In the genomic region with DNA sequence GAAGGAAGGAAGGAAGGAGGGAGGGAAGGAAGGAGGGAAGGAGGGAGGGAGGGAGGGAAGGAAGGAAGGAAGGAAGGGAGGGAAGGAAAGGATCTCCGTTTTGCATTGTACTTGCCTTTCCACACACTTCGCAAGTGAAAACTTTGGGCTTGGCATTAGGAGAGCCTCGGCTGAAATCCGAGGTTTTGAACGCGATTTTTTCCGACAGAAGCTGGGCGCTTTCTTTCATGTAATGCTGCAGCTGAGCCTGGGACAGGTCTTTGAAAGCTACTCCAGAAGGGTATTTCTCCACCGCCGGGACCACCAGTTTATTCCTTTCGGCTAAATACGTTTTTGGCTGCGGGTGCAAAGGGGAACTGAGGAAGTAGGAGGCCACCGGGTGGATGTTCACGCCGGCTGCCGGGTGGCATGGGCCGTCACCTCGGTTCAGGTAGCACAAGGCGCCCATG, we compare ENCODE assay signal across 24 cellular contexts. TPM values are rescaled to one million over a fixed set of nuclear protein-coding genes. Genes with fewer than 3 reads are reported as not detected.
DNase-seq lines count a peak whose midpoint lies in the region; ATAC-seq, FAIRE-seq and TF ChIP-seq lines count a peak whose summit lies in the region.
"Had no signal": no experiment of that assay in that cellular context is flagged by ENCODE, and none has a peak within 500 bp of the region (broad histone marks: within the 10 kb centered on the region; RNA-seq: fewer than 3 reads in every experiment).

No MANE protein-coding gene starts in this region.

- peaks cover 5% of the 10 kb centered on the region for H3K4me1 ChIP-seq in Panc1 (ENCODE audit: control insufficient read depth, insufficient read depth, low read length)
- H3K4me1 ChIP-seq in iPS-18a (ENCODE audit: control insufficient read depth, low read depth, low read length), result peaks cover 33% of the 10 kb centered on the region
- peaks cover 0 to 14% (median 8%) of the 10 kb centered on the region in 3 donors for H3K4me1 ChIP-seq in pancreas

- no TSS peak for BruUV-seq in Panc1 (replicated peaks; lab: Mats Ljungman, UMichigan)

- H3K4me3 Mint-ChIP-seq in activated naive CD4-positive, alpha-beta T cell treated with anti-CD3 and anti-CD28 coated beads, Interleukin-2, amount 10 ng/mL, durations not matched to agents 7 days and 5 days, result no peak overlapping the region
- H3K4me3 Mint-ChIP-seq in activated naive CD4-positive, alpha-beta T cell treated with anti-CD3 and anti-CD28 coated beads for 36 hours, result no peak overlapping the region
- H3K4me3 Mint-ChIP-seq in type B pancreatic cell, result peak overlapping the region; percentile 65

- peak overlapping the region; percentile 28 for H3K27ac Mint-ChIP-seq in activated naive CD4-positive, alpha-beta T cell treated with anti-CD3 and anti-CD28 coated beads, Interleukin-2, amount 10 ng/mL, durations not matched to agents 7 days and 5 days
- no peak overlapping the region for H3K27ac Mint-ChIP-seq in activated naive CD4-positive, alpha-beta T cell treated with anti-CD3 and anti-CD28 coated beads for 36 hours
- H3K27ac Mint-ChIP-seq in type B pancreatic cell, result no peak overlapping the region
- H3K27ac Mint-ChIP-seq: activated T-helper 2 cell treated with anti-CD3 and anti-CD28 coated beads, Interferon-gamma antibody, Interleukin-2, Interleukin-4, amounts not matched to agents 10 μg/mL and 5 μg/mL and 100 μg/mL, durations not matched to agents 14 hours and 24 hours and 36 hours; CD14-positive monocyte had no signal

- peak overlapping the region; percentile 9 for H3K9ac ChIP-seq in iPS-18a (ENCODE audit: low read length)

- in situ Hi-C loops in Panc1 (cut with HindIII; ENCODE audit: low pct_unique_long_range_greater_than_20kb, low sequenced_read_pairs), result no loop called here

- H3K36me3 ChIP-seq in Panc1 (ENCODE audit: control insufficient read depth, insufficient read depth, low read length) (peaks cover 4% of the 10 kb centered on the region; the same call in 1 of the 2 replicates), iPS-18a (ENCODE audit: control insufficient read depth, low read depth, low read length) (no peaks in the 10 kb centered on the region), pancreas (no peaks in the 10 kb centered on the region)
- H3K36me3 ChIP-seq: adrenal gland had no signal

- H3K27ac ChIP-seq in Panc1 (ENCODE audit: low read length) (no peak overlapping the region), iPS-18a (ENCODE audit: low read length) (no peak overlapping the region), pancreas (no peak overlapping the region)
- H3K27ac ChIP-seq: adrenal gland, skin epidermis had no signal

- H3K9me3 Mint-ChIP-seq in activated naive CD4-positive, alpha-beta T cell treated with anti-CD3 and anti-CD28 coated beads, Interleukin-2, amount 10 ng/mL, durations not matched to agents 7 days and 5 days, result no peaks in the 10 kb centered on the region
- no peaks in the 10 kb centered on the region for H3K9me3 Mint-ChIP-seq in activated naive CD4-positive, alpha-beta T cell treated with anti-CD3 and anti-CD28 coated beads for 36 hours
- no peaks in the 10 kb centered on the region for H3K9me3 Mint-ChIP-seq in type B pancreatic cell
- H3K9me3 Mint-ChIP-seq: activated T-helper 2 cell treated with anti-CD3 and anti-CD28 coated beads, Interferon-gamma antibody, Interleukin-2, Interleukin-4, amounts not matched to agents 10 μg/mL and 5 μg/mL and 100 μg/mL, durations not matched to agents 14 hours and 24 hours and 36 hours had no signal

- WGBS in pancreas, 2 donors, result 9 to 13% methylated on average over 20 of the region's 20 CpGs

- intact Hi-C loops in activated naive CD4-positive, alpha-beta T cell treated with anti-CD3 and anti-CD28 coated beads for 36 hours (cut with micrococcal nuclease), result no loop called here
- intact Hi-C loops in Panc1 (cut with micrococcal nuclease; ENCODE audit: unreplicated experiment), result no loop called here
- intact Hi-C loops in pancreas (cut with DNase I), result no loop called here

- no peak for DNase-seq in activated naive CD4-positive, alpha-beta T cell treated with anti-CD3 and anti-CD28 coated beads, Interleukin-2, amount 10 ng/mL, durations not matched to agents 7 days and 5 days
- DNase-seq in activated naive CD4-positive, alpha-beta T cell treated with anti-CD3 and anti-CD28 coated beads for 36 hours, result no peak
- no peak for DNase-seq in Panc1 (ENCODE audit: low read depth, low spot score)
- no peak for DNase-seq in type B pancreatic cell (ENCODE audit: extremely low spot score, unreplicated experiment)
- no peak for DNase-seq in erythroblast (lab: John Stamatoyannopoulos, UW)
- no peak for DNase-seq in pancreas
- no peak for DNase-seq in NCI-H1105 treated with DMSO at 0.1 percent for 48 hours (lab: John Stamatoyannopoulos, UW)
- DNase-seq: activated CD4-positive, alpha-beta T cell treated with anti-CD3 and anti-CD28 coated beads for 4 hours; adrenal gland; KG1; NCI-H187; NCI-H345; stimulated activated CD4-positive, alpha-beta T cell treated with anti-CD3 and anti-CD28 coated beads, Interleukin-4, amount 100 ng/mL, for 1 hour had no signal

- peaks cover 88% of the 10 kb centered on the region for H3K27me3 Mint-ChIP-seq in activated naive CD4-positive, alpha-beta T cell treated with anti-CD3 and anti-CD28 coated beads, Interleukin-2, amount 10 ng/mL, durations not matched to agents 7 days and 5 days
- peaks cover 77% of the 10 kb centered on the region for H3K27me3 Mint-ChIP-seq in activated naive CD4-positive, alpha-beta T cell treated with anti-CD3 and anti-CD28 coated beads for 36 hours (ENCODE audit: low read depth)
- H3K27me3 Mint-ChIP-seq in type B pancreatic cell, result peaks cover 99% of the 10 kb centered on the region

- TF ChIP-seq CTCF in Panc1 (IDR thresholded peaks at IDR 0.05), result no peak
- no peak for TF ChIP-seq CTCF in type B pancreatic cell (conservative IDR thresholded peaks at IDR 0.05)
- no peak for TF ChIP-seq CTCF in pancreas (IDR thresholded peaks at IDR 0.05)

- H3K9me3 ChIP-seq in Panc1 (ENCODE audit: control insufficient read depth, insufficient read depth, low read depth, low read length), result no peaks in the 10 kb centered on the region
- H3K9me3 ChIP-seq in iPS-18a (ENCODE audit: control insufficient read depth, low read depth, low read length), result no peaks in the 10 kb centered on the region
- H3K9me3 ChIP-seq in pancreas, result no peaks in the 10 kb centered on the region
- H3K9me3 ChIP-seq: adrenal gland had no signal

- POLR2A ChIA-PET in Panc1 (lab: Charles Lee), result no interaction called here

- H3K4me3 ChIP-seq in Panc1 (ENCODE audit: low read depth in 2 of 2, low read length in 2 of 2) (no peak overlapping the region), iPS-18a (ENCODE audit: low read length) (peak overlapping the region; percentile 76), pancreas (no peak overlapping the region)
- H3K4me3 ChIP-seq: lung, skin epidermis had no signal

- no peak for FAIRE-seq in pancreas (lab: Jason Lieb, UNC)
- FAIRE-seq: islet of Langerhans, TTC549 had no signal

- peaks cover 3% of the 10 kb centered on the region for H3K36me3 Mint-ChIP-seq in activated naive CD4-positive, alpha-beta T cell treated with anti-CD3 and anti-CD28 coated beads, Interleukin-2, amount 10 ng/mL, durations not matched to agents 7 days and 5 days
- peaks cover 1% of the 10 kb centered on the region for H3K36me3 Mint-ChIP-seq in activated naive CD4-positive, alpha-beta T cell treated with anti-CD3 and anti-CD28 coated beads for 36 hours (ENCODE audit: low read depth)
- no peaks in the 10 kb centered on the region for H3K36me3 Mint-ChIP-seq in type B pancreatic cell

- CTCF ChIA-PET in activated naive CD4-positive, alpha-beta T cell treated with anti-CD3 and anti-CD28 coated beads, Interleukin-2, amount 10 ng/mL, durations not matched to agents 7 days and 5 days (lab: Charles Lee), result no interaction called here
- CTCF ChIA-PET in activated naive CD4-positive, alpha-beta T cell treated with anti-CD3 and anti-CD28 coated beads for 36 hours (lab: Charles Lee), result no interaction called here
- CTCF ChIA-PET in Panc1 (lab: Charles Lee), result no interaction called here

- peaks cover 51% of the 10 kb centered on the region for H3K27me3 ChIP-seq in Panc1 (ENCODE audit: control insufficient read depth, insufficient read depth, low read length)
- H3K27me3 ChIP-seq in iPS-18a (ENCODE audit: control insufficient read depth, insufficient read depth, low read length), result peaks cover 100% of the 10 kb centered on the region
- peaks cover 8 to 84% (median 21%) of the 10 kb centered on the region in 4 donors for H3K27me3 ChIP-seq in pancreas

- no peak for TF ChIP-seq POLR2A in erythroblast (IDR thresholded peaks at IDR 0.05; ENCODE audit: low read length)

- H3K4me1 Mint-ChIP-seq in activated naive CD4-positive, alpha-beta T cell treated with anti-CD3 and anti-CD28 coated beads, Interleukin-2, amount 10 ng/mL, durations not matched to agents 7 days and 5 days, result no peaks in the 10 kb centered on the region
- peaks cover 3% of the 10 kb centered on the region for H3K4me1 Mint-ChIP-seq in activated naive CD4-positive, alpha-beta T cell treated with anti-CD3 and anti-CD28 coated beads for 36 hours (ENCODE audit: low read depth)
- H3K4me1 Mint-ChIP-seq in type B pancreatic cell (ENCODE audit: unreplicated experiment), result peaks cover 26% of the 10 kb centered on the region
- H3K4me1 Mint-ChIP-seq: CD14-positive monocyte had no signal

- 0 out of 2 replicates have a peak, but pooled peaks have one; percentile 23 for ATAC-seq in Panc1
- no peak for ATAC-seq in pancreas
- ATAC-seq: esophagus mucosa had no signal

RNA-seq across cellular contexts. Expression of gene FEZF1, which starts 1.0 kb away (rescaled TPM):
- total RNA-seq in activated naive CD4-positive, alpha-beta T cell treated with anti-CD3 and anti-CD28 coated beads for 36 hours, result not detected
- total RNA-seq in Panc1 (2021; ENCODE audit: unreplicated experiment) (not detected), type B pancreatic cell (ENCODE audit: low replicate concordance) (0.67 TPM in 1 of 2 replicates, not detected in the other), pancreas (not detected)
- polyA plus RNA-seq in Panc1 (2012; ENCODE audit: insufficient read length), result not detected
- polyA plus RNA-seq in pancreas, result not detected
- total RNA-seq: activated T-helper 2 cell treated with anti-CD3 and anti-CD28 coated beads, Interferon-gamma antibody, Interleukin-2, Interleukin-4, amounts not matched to agents 10 μg/mL and 5 μg/mL and 100 μg/mL, durations not matched to agents 14 hours and 24 hours and 36 hours; dermis microvascular lymphatic vessel endothelial cell; esophagus mucosa; myocyte; urinary bladder had no signal
- polyA plus RNA-seq: adrenal gland, CD14-positive monocyte, urinary bladder had no signal
